1 cellular context compared by ENCODE assay signal in genomic region chr14:98605043-98605442, GRCh38.
TF ChIP-seq lines count a peak whose summit lies in the region.

No MANE protein-coding gene starts in this region.

TF ChIP-seq in GM23338, 12 proteins besides CTCF, POLR2A, EP300 and RAD21:
- TF ChIP-seq ZNF462 (CRISPR knock-in tag; IDR thresholded peaks at IDR 0.05) = no peak
- no peak for TF ChIP-seq EZH2phosphoT487 (IDR thresholded peaks at IDR 0.05; ENCODE audit: unreplicated experiment)
- no peak for TF ChIP-seq ZNF114 (CRISPR knock-in tag; IDR thresholded peaks at IDR 0.05)
- no peak for TF ChIP-seq JUNB (IDR thresholded peaks at IDR 0.05; ENCODE audit: unreplicated experiment)
- no peak for TF ChIP-seq ETS1 (IDR thresholded peaks at IDR 0.05)
- TF ChIP-seq REST (IDR thresholded peaks at IDR 0.05; ENCODE audit: unreplicated experiment) = no peak
- TF ChIP-seq CREB1 (CRISPR knock-in tag; IDR thresholded peaks at IDR 0.05; ENCODE audit: low read depth) = no peak
